In genomic region chr9:32251539-32251938, GRCh38 we compare ENCODE assay signal across 8 cellular contexts.
DNase-seq lines count a peak whose midpoint lies in the region; ATAC-seq and TF ChIP-seq lines count a peak whose summit lies in the region.

No MANE protein-coding gene starts in this region.

- H3K4me1 ChIP-seq in OCI-LY3 (ENCODE audit: low read length), result no peaks in the 10 kb centered on the region

- no peaks in the 10 kb centered on the region for H3K79me2 ChIP-seq in OCI-LY3 (ENCODE audit: low read length)

- H3K9me3 ChIP-seq in OCI-LY3 (ENCODE audit: insufficient read depth, low read length), result no peaks in the 10 kb centered on the region

- H3K36me3 ChIP-seq in OCI-LY3 (replicated peaks; ENCODE audit: low read depth, low read length), result no peaks in the 10 kb centered on the region

- H3K27ac ChIP-seq in OCI-LY3 (ENCODE audit: low read length), result no peak overlapping the region

- H3K27me3 ChIP-seq in OCI-LY3 (ENCODE audit: low read depth, low read length), result no peaks in the 10 kb centered on the region

- TF ChIP-seq CTCF in OCI-LY3 (IDR thresholded peaks at IDR 0.05; ENCODE audit: low read depth, low read length), result peak; percentile 92
- TF ChIP-seq CTCF in astrocyte of the cerebellum (IDR thresholded peaks at IDR 0.05; ENCODE audit: low read depth, low read length, missing control alignments), result peak; percentile 76

- H2AFZ ChIP-seq in OCI-LY3 (ENCODE audit: low read depth, low read length), result peak overlapping the region; percentile 85

- H4K20me1 ChIP-seq in OCI-LY3 (ENCODE audit: insufficient read depth, low read length), result no peaks in the 10 kb centered on the region

- DNase-seq in NCI-H524 (lab: John Stamatoyannopoulos, UW) (peak; percentile 42 to 69), NCI-H524 treated with DMSO at 0.1 percent for 48 hours (lab: John Stamatoyannopoulos, UW) (no peak), astrocyte of the cerebellum (ENCODE audit: low read depth) (peak; percentile 19), islet precursor cell (peak; percentile 67)
- DNase-seq in Jurkat, Clone E6-1 (ENCODE audit: low read depth, low spot score), result peak; percentile 14
- DNase-seq in stimulated activated CD8-positive, alpha-beta memory T cell treated with anti-CD3 and anti-CD28 coated beads, Interleukin-4, amount 100 ng/mL, for 48 hours, result peak; percentile 55

- H3K4me3 ChIP-seq in Jurkat, Clone E6-1 (ENCODE audit: low read length), result no peak overlapping the region
- H3K4me3 ChIP-seq in OCI-LY3 (ENCODE audit: low read length) (peak overlapping the region; percentile 56), astrocyte of the cerebellum (ENCODE audit: low read depth, low read length) (no peak overlapping the region)

- H3K4me2 ChIP-seq in OCI-LY3 (ENCODE audit: low read length), result peak overlapping the region; percentile 72

- H3K9ac ChIP-seq in OCI-LY3 (ENCODE audit: low read length), result peak overlapping the region; percentile 14; the same call in 1 of the 2 replicates

- ATAC-seq in GM21619 (IDR thresholded peaks at IDR 0.05; ENCODE audit: unreplicated experiment), result peak; percentile 85

- in situ Hi-C loops in astrocyte of the cerebellum (cut with HindIII; ENCODE audit: low sequenced_read_pairs), result no loop called here
